28 cellular contexts compared by ENCODE assay signal in genomic region chr7:98565114-98565513, GRCh38. TPM values are rescaled to one million over a fixed set of nuclear protein-coding genes. Genes with fewer than 3 reads are reported as not detected.
DNase-seq lines count a peak whose midpoint lies in the region; ATAC-seq, FAIRE-seq and TF ChIP-seq lines count a peak whose summit lies in the region.
"Had no signal": no experiment of that assay in that cellular context is flagged by ENCODE, and none has a peak within 500 bp of the region (broad histone marks: within the 10 kb centered on the region; RNA-seq: fewer than 3 reads in every experiment).

No MANE protein-coding gene starts in this region.

- POLR2A ChIA-PET in RWPE1 (lab: Yijun Ruan, JAX; ENCODE audit: low non-redundant PET): no interaction called here

- ATAC-seq in GM18502 (IDR thresholded peaks at IDR 0.05; ENCODE audit: poor library complexity, unreplicated experiment): no peak
- ATAC-seq: A549, GM12878 had no signal

- H3K9me3 Mint-ChIP-seq in neural crest cell: peaks cover 5% of the 10 kb centered on the region

- 52 to 54% methylated on average over 3 of the region's 3 CpGs for WGBS in sigmoid colon, 2 donors

- H3K27ac Mint-ChIP-seq in neural crest cell (ENCODE audit: unreplicated experiment): peak overlapping the region; percentile 10
- H3K27ac Mint-ChIP-seq: CD14-positive monocyte; CD4-positive, alpha-beta T cell; CD8-positive, alpha-beta memory T cell; HFFc6 had no signal

- TF ChIP-seq EP300 in sigmoid colon (IDR thresholded peaks at IDR 0.05): no peak

- peak overlapping the region; percentile 41; the same call in 1 of the 2 replicates for H3K27ac ChIP-seq in RWPE1
- no peak overlapping the region for H3K27ac ChIP-seq in sigmoid colon
- H3K27ac ChIP-seq: A549; BLaER1 treated with 17β-estradiol and CSF1 and Interleukin-3, amounts not matched to agents 10 nM and 100 nM had no signal

- peaks cover 0 to 2% (median 0%) of the 10 kb centered on the region in 4 donors for H3K9me3 ChIP-seq in sigmoid colon
- H3K9me3 ChIP-seq: HAP-1 had no signal

- peaks cover 43% of the 10 kb centered on the region for H3K4me1 Mint-ChIP-seq in neural crest cell
- H3K4me1 Mint-ChIP-seq: CD14-positive monocyte; CD8-positive, alpha-beta memory T cell had no signal

- peaks cover 42% of the 10 kb centered on the region for H3K27me3 Mint-ChIP-seq in neural crest cell (ENCODE audit: low read depth)

- intact Hi-C loops in sigmoid colon (cut with DNase I): no loop called here

- no peak for TF ChIP-seq POLR2A in sigmoid colon (IDR thresholded peaks at IDR 0.05)

- FAIRE-seq in RCC 7860 (lab: Jason Lieb, UNC): no peak
- FAIRE-seq: A549, D721Med, GM12878, GM18507, H54 had no signal

- no peaks in the 10 kb centered on the region for H3K4me1 ChIP-seq in sigmoid colon
- H3K4me1 ChIP-seq: A549, HAP-1 had no signal

- H3K4me3 Mint-ChIP-seq in neural crest cell: peak overlapping the region; percentile 16
- H3K4me3 Mint-ChIP-seq: CD14-positive monocyte; CD4-positive, alpha-beta T cell; CD8-positive, alpha-beta memory T cell; HFFc6 had no signal

- no peaks in the 10 kb centered on the region for H3K36me3 Mint-ChIP-seq in neural crest cell (ENCODE audit: low read depth)
- H3K36me3 Mint-ChIP-seq: CD14-positive monocyte had no signal

- H3K27me3 ChIP-seq in sigmoid colon: peaks cover 0 to 10% (median 0%) of the 10 kb centered on the region in 3 donors
- H3K27me3 ChIP-seq: BE2C; BLaER1 treated with 17β-estradiol and CSF1 and Interleukin-3, amounts not matched to agents 10 nM and 100 nM had no signal

- CTCF ChIA-PET in RWPE1 (lab: Yijun Ruan, JAX): no interaction called here

- no peaks in the 10 kb centered on the region for H3K36me3 ChIP-seq in sigmoid colon
- H3K36me3 ChIP-seq: BE2C; BLaER1 treated with 17β-estradiol and CSF1 and Interleukin-3, amounts not matched to agents 10 nM and 100 nM; HAP-1 had no signal

- DNase-seq in NCI-H2227 treated with DMSO at 0.1 percent for 48 hours (lab: John Stamatoyannopoulos, UW) (peak; percentile 17), RWPE1 (ENCODE audit: low spot score) (no peak), neural crest cell (ENCODE audit: low read depth, low spot score) (no peak), sigmoid colon (peak; percentile 32), NCI-H2081 (lab: John Stamatoyannopoulos, UW) (no peak), RCC 7860 (ENCODE audit: low spot score) (no peak), ureter (ENCODE audit: low spot score) (no peak)
- DNase-seq: 8988T; ACHN; AML-193; BE2C; CD4-positive, alpha-beta T cell; CD8-positive, alpha-beta memory T cell; DMS 273 treated with DMSO at 0.1 percent for 48 hours; DMS79; EL; GDM1; GOT3; HFFc6 had no signal

- no peak overlapping the region for H3K4me3 ChIP-seq in sigmoid colon
- H3K4me3 ChIP-seq: A549; BLaER1 treated with 17β-estradiol and CSF1 and Interleukin-3, amounts not matched to agents 10 nM and 100 nM; GM12878; HAP-1 had no signal

- TF ChIP-seq CTCF in RWPE1 (conservative IDR thresholded peaks at IDR 0.05; ENCODE audit: low read depth): no peak
- TF ChIP-seq CTCF in neural crest cell (conservative IDR thresholded peaks at IDR 0.05): no peak
- TF ChIP-seq CTCF in sigmoid colon (IDR thresholded peaks at IDR 0.05): no peak

RNA-seq across cellular contexts. Expression of gene NPTX2, which starts 52.0 kb away (rescaled TPM):
- total RNA-seq in neural crest cell: 15.9 and 16.3 TPM in 2 replicates
- total RNA-seq in sigmoid colon: 10 to 100 TPM in 3 of 4 donors, 1 to 10 TPM in 1; 8.1 to 21.8 (median 13.2) TPM
- polyA plus RNA-seq in sigmoid colon: 1 to 10 TPM in 1 of 3 donors, under 1 TPM in 2; 0.23 to 4.7 (median 0.60) TPM
- 12.5 TPM for total RNA-seq in ureter
- total RNA-seq: CD4-positive, alpha-beta T cell; CD8-positive, alpha-beta memory T cell; GM12878; HFFc6 had no signal
- polyA plus RNA-seq: A549, CD14-positive monocyte had no signal

Comparison
In these comparisons a context has a peak if more than half of its experiments do, and no peak if none do; other contexts are left out.
1. DNase-seq: peak in NCI-H2227 treated with DMSO at 0.1 percent for 48 hours (single experiment) and sigmoid colon (single experiment); none in RWPE1 (single experiment), neural crest cell (single experiment), NCI-H2081 (0 of 2), RCC 7860 (single experiment) and ureter (single experiment).